In the genomic region with DNA sequence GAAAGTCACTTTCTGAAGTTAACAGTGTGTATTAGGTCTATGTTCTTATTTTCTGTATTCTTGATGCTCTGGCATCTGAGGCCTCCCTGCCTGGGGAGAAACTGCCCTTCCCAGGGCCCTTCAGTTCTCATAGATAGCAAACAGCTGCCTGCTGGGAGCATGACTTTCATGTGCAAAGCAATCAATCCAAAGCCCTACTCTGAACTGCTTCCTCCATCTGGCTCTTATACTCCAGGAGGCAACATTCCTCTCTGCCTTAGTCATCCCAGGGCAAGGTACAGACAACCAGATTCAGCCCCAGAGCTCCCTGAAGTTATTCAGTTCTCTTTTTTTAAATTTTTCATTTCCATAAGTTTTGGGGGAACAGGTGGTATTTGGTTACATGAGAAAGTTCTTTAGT, we compare ENCODE assay signal across 10 cellular contexts. TPM values are rescaled to one million over a fixed set of nuclear protein-coding genes. Genes with fewer than 3 reads are reported as not detected.
DNase-seq lines count a peak whose midpoint lies in the region; ATAC-seq and TF ChIP-seq lines count a peak whose summit lies in the region.
"Had no signal": no experiment of that assay in that cellular context is flagged by ENCODE, and none has a peak within 500 bp of the region (broad histone marks: within the 10 kb centered on the region; RNA-seq: fewer than 3 reads in every experiment).

No MANE protein-coding gene starts in this region.

- ATAC-seq in WTC11 (peak; percentile 99), sciatic nerve (no peak)

- H3K9me3 ChIP-seq in iPS DF 6.9 (ENCODE audit: control insufficient read depth, insufficient read depth, low read length) = no peaks in the 10 kb centered on the region

- no peak for TF ChIP-seq CTCF in WTC11 (IDR thresholded peaks at IDR 0.05)

- H3K27me3 ChIP-seq in iPS DF 6.9 (ENCODE audit: control insufficient read depth, insufficient read depth, low read length) = no peaks in the 10 kb centered on the region
- H3K27me3 ChIP-seq: tibial nerve had no signal

- DNase-seq in 8988T (peak; percentile 45), HCEC 1CT (peak; percentile 96), WTC11 (ENCODE audit: low spot score) (peak; percentile 39), iPS DF 6.9 (ENCODE audit: low read depth, low spot score) (peak; percentile 45), sciatic nerve (ENCODE audit: low spot score) (no peak), NCI-H1436 (lab: John Stamatoyannopoulos, UW) (no peak), MV-4-11 (lab: John Stamatoyannopoulos, UW) (no peak)
- no peak for DNase-seq in activated CD4-positive, alpha-beta T cell treated with anti-CD3 and anti-CD28 coated beads for 48 hours
- DNase-seq: lower lobe of right lung had no signal

- peaks cover 21% of the 10 kb centered on the region for H3K9me3 Mint-ChIP-seq in WTC11

- no peaks in the 10 kb centered on the region for H3K27me3 Mint-ChIP-seq in WTC11 (ENCODE audit: low read depth)

- H3K4me3 ChIP-seq in iPS DF 6.9 (ENCODE audit: low read length) = no peak overlapping the region
- H3K4me3 ChIP-seq: lower lobe of right lung, tibial nerve had no signal

- peaks cover 8% of the 10 kb centered on the region for H3K36me3 Mint-ChIP-seq in WTC11

- no peak overlapping the region for H3K27ac ChIP-seq in iPS DF 6.9 (ENCODE audit: low read length)
- H3K27ac ChIP-seq: lower lobe of right lung had no signal

- H3K27ac Mint-ChIP-seq in WTC11 = peak overlapping the region; percentile 44; the same call in 1 of the 2 replicates

- CTCF ChIA-PET in WTC11 (lab: Charles Lee) = interaction anchor here (0.8 to 1.7 kb wide), 3 partner anchors 12 to 215 kb away, joined by 4 to 9 read pairs (median 4); no protein-coding TSS in a partner anchor

- POLR2A ChIA-PET in WTC11 (lab: Charles Lee) = no interaction called here

- H3K4me1 ChIP-seq in iPS DF 6.9 (ENCODE audit: control insufficient read depth, insufficient read depth, low read length) = peaks cover 5% of the 10 kb centered on the region

- H3K4me3 Mint-ChIP-seq in WTC11 = no peak overlapping the region

- peaks cover 38% of the 10 kb centered on the region for H3K4me1 Mint-ChIP-seq in WTC11

- H3K36me3 ChIP-seq in iPS DF 6.9 (ENCODE audit: control insufficient read depth, insufficient read depth, low read length) = no peaks in the 10 kb centered on the region
- H3K36me3 ChIP-seq: lower lobe of right lung had no signal

- intact Hi-C loops in sciatic nerve (cut with DNase I) = loop anchor here (1.0 kb wide), 1 partner anchor 87 kb away; no protein-coding TSS in a partner anchor

TF ChIP-seq in WTC11, 78 proteins besides CTCF, POLR2A, EP300 and RAD21:
- TF ChIP-seq ZBTB21 (CRISPR knock-in tag; IDR thresholded peaks at IDR 0.05; ENCODE audit: borderline replicate concordance) = no peak
- TF ChIP-seq MXD4 (CRISPR knock-in tag; IDR thresholded peaks at IDR 0.05; ENCODE audit: borderline replicate concordance) = no peak
- no peak for TF ChIP-seq E2F5 (CRISPR knock-in tag; IDR thresholded peaks at IDR 0.05)
- TF ChIP-seq PRRX2 (CRISPR knock-in tag; IDR thresholded peaks at IDR 0.05) = no peak
- TF ChIP-seq HMGA2 (CRISPR knock-in tag; IDR thresholded peaks at IDR 0.05) = no peak
- TF ChIP-seq, protein P1, sequence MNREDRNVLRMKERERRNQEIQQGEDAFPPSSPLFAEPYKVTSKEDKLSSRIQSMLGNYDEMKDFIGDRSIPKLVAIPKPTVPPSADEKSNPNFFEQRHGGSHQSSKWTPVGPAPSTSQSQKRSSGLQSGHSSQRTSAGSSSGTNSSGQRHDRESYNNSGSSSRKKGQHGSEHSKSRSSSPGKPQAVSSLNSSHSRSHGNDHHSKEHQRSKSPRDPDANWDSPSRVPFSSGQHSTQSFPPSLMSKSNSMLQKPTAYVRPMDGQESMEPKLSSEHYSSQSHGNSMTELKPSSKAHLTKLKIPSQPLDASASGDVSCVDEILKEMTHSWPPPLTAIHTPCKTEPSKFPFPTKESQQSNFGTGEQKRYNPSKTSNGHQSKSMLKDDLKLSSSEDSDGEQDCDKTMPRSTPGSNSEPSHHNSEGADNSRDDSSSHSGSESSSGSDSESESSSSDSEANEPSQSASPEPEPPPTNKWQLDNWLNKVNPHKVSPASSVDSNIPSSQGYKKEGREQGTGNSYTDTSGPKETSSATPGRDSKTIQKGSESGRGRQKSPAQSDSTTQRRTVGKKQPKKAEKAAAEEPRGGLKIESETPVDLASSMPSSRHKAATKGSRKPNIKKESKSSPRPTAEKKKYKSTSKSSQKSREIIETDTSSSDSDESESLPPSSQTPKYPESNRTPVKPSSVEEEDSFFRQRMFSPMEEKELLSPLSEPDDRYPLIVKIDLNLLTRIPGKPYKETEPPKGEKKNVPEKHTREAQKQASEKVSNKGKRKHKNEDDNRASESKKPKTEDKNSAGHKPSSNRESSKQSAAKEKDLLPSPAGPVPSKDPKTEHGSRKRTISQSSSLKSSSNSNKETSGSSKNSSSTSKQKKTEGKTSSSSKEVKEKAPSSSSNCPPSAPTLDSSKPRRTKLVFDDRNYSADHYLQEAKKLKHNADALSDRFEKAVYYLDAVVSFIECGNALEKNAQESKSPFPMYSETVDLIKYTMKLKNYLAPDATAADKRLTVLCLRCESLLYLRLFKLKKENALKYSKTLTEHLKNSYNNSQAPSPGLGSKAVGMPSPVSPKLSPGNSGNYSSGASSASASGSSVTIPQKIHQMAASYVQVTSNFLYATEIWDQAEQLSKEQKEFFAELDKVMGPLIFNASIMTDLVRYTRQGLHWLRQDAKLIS (CRISPR knock-in tag; IDR thresholded peaks at IDR 0.05; ENCODE audit: borderline replicate concordance) = no peak
- TF ChIP-seq EMX1 (CRISPR knock-in tag; IDR thresholded peaks at IDR 0.05) = no peak
- no peak for TF ChIP-seq ZNF232 (CRISPR knock-in tag; IDR thresholded peaks at IDR 0.05)
- TF ChIP-seq, protein P2, sequence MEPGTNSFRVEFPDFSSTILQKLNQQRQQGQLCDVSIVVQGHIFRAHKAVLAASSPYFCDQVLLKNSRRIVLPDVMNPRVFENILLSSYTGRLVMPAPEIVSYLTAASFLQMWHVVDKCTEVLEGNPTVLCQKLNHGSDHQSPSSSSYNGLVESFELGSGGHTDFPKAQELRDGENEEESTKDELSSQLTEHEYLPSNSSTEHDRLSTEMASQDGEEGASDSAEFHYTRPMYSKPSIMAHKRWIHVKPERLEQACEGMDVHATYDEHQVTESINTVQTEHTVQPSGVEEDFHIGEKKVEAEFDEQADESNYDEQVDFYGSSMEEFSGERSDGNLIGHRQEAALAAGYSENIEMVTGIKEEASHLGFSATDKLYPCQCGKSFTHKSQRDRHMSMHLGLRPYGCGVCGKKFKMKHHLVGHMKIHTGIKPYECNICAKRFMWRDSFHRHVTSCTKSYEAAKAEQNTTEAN (CRISPR knock-in tag; IDR thresholded peaks at IDR 0.05) = no peak

RNA-seq across cellular contexts. Expression of gene RIN3, which starts 41.7 kb away (rescaled TPM):
- total RNA-seq in WTC11 (2021) (2.7 to 3.3 TPM (median 3.0 TPM) in 3 replicates), sciatic nerve (22.1 TPM)

Comparison
In these comparisons a context has a peak if more than half of its experiments do, and no peak if none do; other contexts are left out.
1. DNase-seq: peak in 8988T (single experiment), HCEC 1CT (single experiment), WTC11 (single experiment) and iPS DF 6.9 (single experiment); none in activated CD4-positive, alpha-beta T cell treated with anti-CD3 and anti-CD28 coated beads for 48 hours (single experiment), sciatic nerve (single experiment), NCI-H1436 (single experiment) and MV-4-11 (single experiment).